In the genomic region with DNA sequence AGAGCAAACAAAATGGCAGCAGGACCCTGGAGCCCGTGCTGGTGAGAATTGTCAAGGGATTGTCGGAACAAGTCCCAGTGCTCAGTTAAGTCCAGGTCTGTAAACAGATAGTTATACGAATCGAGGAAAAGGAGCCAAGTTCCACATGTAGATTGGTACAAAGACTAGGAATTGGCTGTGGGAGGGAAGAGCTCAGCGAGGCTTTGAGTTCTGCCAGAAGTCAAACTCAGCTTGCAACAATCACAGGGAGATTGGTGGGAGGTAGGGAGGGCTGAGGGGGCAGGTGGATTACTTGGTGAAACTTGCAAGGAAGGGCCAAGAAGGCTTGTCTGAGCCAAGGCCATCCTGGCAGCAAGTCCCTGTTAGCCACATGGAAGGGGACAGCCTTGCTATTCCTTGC, we compare ENCODE assay signal across 1 cellular context.
TF ChIP-seq lines count a peak whose summit lies in the region.

No MANE protein-coding gene starts in this region.

TF ChIP-seq in HepG2, 621 proteins besides CTCF, POLR2A, EP300 and RAD21 (continued from another document):
- TF ChIP-seq NFAT5 (CRISPR knock-in tag; IDR thresholded peaks at IDR 0.05) (no peak), KDM4B (CRISPR knock-in tag; IDR thresholded peaks at IDR 0.05) (no peak)
